ENCODE assay signal across 8 cellular contexts in the genomic region with DNA sequence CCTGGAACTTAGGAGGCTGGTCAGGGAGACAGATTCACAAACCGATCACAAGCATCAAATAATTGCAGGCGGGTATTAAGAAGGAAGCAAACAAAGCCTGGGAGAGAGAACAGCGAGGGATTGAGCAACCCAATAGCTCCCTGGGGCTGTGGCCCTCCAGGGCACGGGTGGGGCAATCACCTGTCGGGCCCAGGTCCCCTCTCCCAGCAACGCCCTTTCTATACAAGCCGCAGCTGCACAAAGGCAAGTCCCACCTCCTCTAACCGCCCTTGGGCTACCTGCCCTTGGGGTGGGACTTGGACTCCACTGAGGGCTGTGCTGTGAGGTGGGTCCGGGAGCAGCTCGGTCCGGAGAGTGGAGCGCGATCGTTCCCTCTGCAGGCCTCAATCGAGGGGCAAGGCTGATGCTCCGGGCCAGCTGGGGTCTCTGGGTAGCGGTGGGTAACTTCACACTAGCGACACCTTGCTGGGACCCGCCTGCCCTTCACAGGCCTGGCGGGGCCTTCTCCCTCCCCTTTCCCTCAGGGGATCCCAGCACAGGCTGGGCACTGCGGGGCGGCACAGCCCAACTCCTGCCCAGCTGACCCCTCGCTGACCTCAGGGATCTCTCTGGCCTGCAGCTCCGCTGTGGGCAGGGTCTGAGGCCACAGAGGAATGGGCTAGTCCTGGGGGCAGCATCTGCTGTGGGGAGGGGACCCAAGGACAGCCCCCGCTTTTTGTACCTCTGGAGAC. TPM values are rescaled to one million over a fixed set of nuclear protein-coding genes. Genes with fewer than 3 reads are reported as not detected.
DNase-seq lines count a peak whose midpoint lies in the region; ATAC-seq lines count a peak whose summit lies in the region.

No MANE protein-coding gene starts in this region.

- peak overlapping the region; percentile 100 for H3K9ac ChIP-seq in mucosa of stomach (ENCODE audit: low read length)

- peaks cover 14% of the 10 kb centered on the region for H3K36me3 ChIP-seq in mucosa of stomach (ENCODE audit: control insufficient read depth, insufficient read depth, low read length)

- no peaks in the 10 kb centered on the region for H3K27me3 ChIP-seq in mucosa of stomach (ENCODE audit: control insufficient read depth, insufficient read depth, low read length)

- DNase-seq in ELF-1 (ENCODE audit: low read depth, low spot score): peak; percentile 73
- peak; percentile 47 for DNase-seq in NCI-H187 treated with DMSO at 0.1 percent for 48 hours (lab: John Stamatoyannopoulos, UW)
- no peak for DNase-seq in caudate nucleus (lab: John Stamatoyannopoulos, UW)
- DNase-seq in glomerular visceral epithelial cell (ENCODE audit: extremely low spot score): no peak
- DNase-seq in G401 (ENCODE audit: low spot score): no peak
- no peak for DNase-seq in HuH-7.5 (ENCODE audit: low spot score)

- in situ Hi-C loops in G401 (cut with HindIII; ENCODE audit: low sequenced_read_pairs): no loop called here

- H3K9me3 ChIP-seq in mucosa of stomach (ENCODE audit: control insufficient read depth, low read length): no peaks in the 10 kb centered on the region

- peaks cover 51% of the 10 kb centered on the region for H3K4me1 ChIP-seq in mucosa of stomach (ENCODE audit: control insufficient read depth, insufficient read depth, low read length)

- peak overlapping the region; percentile 95 for H3K4me3 ChIP-seq in mucosa of stomach (ENCODE audit: low read length)

- H3K27ac ChIP-seq in caudate nucleus (ENCODE audit: low read depth, low read length): peak overlapping the region; percentile 54

- no peak for ATAC-seq in GM21390 (IDR thresholded peaks at IDR 0.05; ENCODE audit: unreplicated experiment)

RNA-seq across cellular contexts. Expression of gene PHB2, which starts 8.0 kb away (rescaled TPM):
- total RNA-seq in G401 (2014; rRNA removed; shearing (Covaris generic)): 667 and 679 TPM in 2 replicates

RNA-seq across cellular contexts. Expression of gene EMG1, which starts 8.3 kb away (rescaled TPM):
- total RNA-seq in G401 (2014; rRNA removed; shearing (Covaris generic)): 76.4 and 83.4 TPM in 2 replicates

RNA-seq across cellular contexts. Expression of gene PTPN6, which starts 11.3 kb away (rescaled TPM):
- total RNA-seq in G401 (2014; rRNA removed; shearing (Covaris generic)): 12.1 and 16.6 TPM in 2 replicates

RNA-seq across cellular contexts. Expression of gene C12orf57, which starts 18.6 kb away (rescaled TPM):
- total RNA-seq in G401 (2014; rRNA removed; shearing (Covaris generic)): 88.1 and 132 TPM in 2 replicates

RNA-seq across cellular contexts. Expression of gene RNU7-1, which starts 18.8 kb away (rescaled TPM):
- not detected in 2 replicates for total RNA-seq in G401 (2014; rRNA removed; shearing (Covaris generic))

Comparison
In these comparisons a context has a peak if more than half of its experiments do, and no peak if none do; other contexts are left out.
1. DNase-seq: peak in ELF-1 (single experiment) and NCI-H187 treated with DMSO at 0.1 percent for 48 hours (single experiment); none in caudate nucleus (0 of 61), glomerular visceral epithelial cell (single experiment), G401 (single experiment) and HuH-7.5 (single experiment).